In genomic region chr17:78653382-78653781, GRCh38 we compare ENCODE assay signal across 20 cellular contexts.
DNase-seq lines count a peak whose midpoint lies in the region; ATAC-seq and TF ChIP-seq lines count a peak whose summit lies in the region.
"Had no signal": no experiment of that assay in that cellular context is flagged by ENCODE, and none has a peak within 500 bp of the region (broad histone marks: within the 10 kb centered on the region; RNA-seq: fewer than 3 reads in every experiment).

No MANE protein-coding gene starts in this region.

- intact Hi-C loops in mammary epithelial cell (cut with micrococcal nuclease), result no loop called here

- no peak overlapping the region for H3K9ac ChIP-seq in mammary epithelial cell (ENCODE audit: insufficient read depth, low read length)

- CTCF ChIA-PET in mammary epithelial cell (lab: Charles Lee; ENCODE audit: low non-redundant PET), result no interaction called here

- 74% methylated on average over 5 of the region's 5 CpGs for WGBS in mammary epithelial cell (ENCODE audit: low coverage, missing lambda C conversion rate)

- no peak for ATAC-seq in HG02678 (IDR thresholded peaks at IDR 0.05; ENCODE audit: unreplicated experiment)
- ATAC-seq: foreskin keratinocyte; GM23338; left ventricle myocardium superior; stimulated activated effector memory CD8-positive, alpha-beta T cell treated with anti-CD3 and anti-CD28 coated beads, Interleukin-12 subunit alpha, Interleukin-12 subunit beta, amount 100 ng/mL, for 72 hours had no signal

- no peaks in the 10 kb centered on the region for H3K79me2 ChIP-seq in mammary epithelial cell (ENCODE audit: insufficient read depth, low read length)

- no TSS peak for BruUV-seq in mammary epithelial cell (replicated peaks; lab: Mats Ljungman, UMichigan)

- H3K27me3 ChIP-seq in mammary epithelial cell (ENCODE audit: insufficient read depth, low read length), result no peaks in the 10 kb centered on the region
- H3K27me3 ChIP-seq: foreskin keratinocyte, ovary had no signal

- H3K9me3 ChIP-seq in mammary epithelial cell (replicated peaks; ENCODE audit: insufficient read depth, low read length), result no peaks in the 10 kb centered on the region
- H3K9me3 ChIP-seq: ovary, SJSA1 had no signal

- no peak overlapping the region for H2AFZ ChIP-seq in mammary epithelial cell (ENCODE audit: low read depth, low read length)
- H2AFZ ChIP-seq: GM23338 had no signal

- TF ChIP-seq CTCF in mammary epithelial cell (conservative IDR thresholded peaks at IDR 0.05 in 1 of 2, IDR thresholded peaks at IDR 0.05 in 1 of 2; ENCODE audit: extremely low read depth in 1 of 2, insufficient read depth in 1 of 2, low read depth in 1 of 2, low read length in 2 of 2), result no peak

- DNase-seq in A172 (ENCODE audit: low spot score), result peak; percentile 52
- peak; percentile 32 for DNase-seq in HT1080 (ENCODE audit: low read depth)
- peak; percentile 20 for DNase-seq in mammary epithelial cell
- DNase-seq in iris pigment epithelial cell (ENCODE audit: low read depth), result peak; percentile 83
- DNase-seq in activated CD8-positive, alpha-beta memory T cell treated with anti-CD3 and anti-CD28 coated beads, Interleukin-2, amount 50 U/mL, for 48 hours, result no peak
- no peak for DNase-seq in DMS153 (lab: John Stamatoyannopoulos, UW)
- DNase-seq in stimulated activated naive CD4-positive, alpha-beta T cell treated with Interleukin-2 at 50 U/mL for 16 hours (lab: John Stamatoyannopoulos, UW), result no peak
- DNase-seq: activated naive CD4-positive, alpha-beta T cell treated with Interleukin-2 at 50 U/mL for 16 hours; CD4-positive, alpha-beta T cell; effector memory CD4-positive, alpha-beta T cell; foreskin keratinocyte; left ventricle myocardium superior; NCI-H1417; NCI-H2227 treated with DMSO at 0.1 percent for 48 hours; ovary; T1000 had no signal

- H4K20me1 ChIP-seq in mammary epithelial cell (ENCODE audit: insufficient read depth, low read length), result no peaks in the 10 kb centered on the region

- no peaks in the 10 kb centered on the region for H3K4me1 ChIP-seq in mammary epithelial cell (ENCODE audit: insufficient read depth, low read length)
- H3K4me1 ChIP-seq: foreskin keratinocyte, SJSA1 had no signal

- H3K36me3 ChIP-seq in mammary epithelial cell (ENCODE audit: insufficient read depth, low read length), result no peaks in the 10 kb centered on the region
- H3K36me3 ChIP-seq: ovary, SJSA1 had no signal

- no peak overlapping the region for H3K4me3 ChIP-seq in mammary epithelial cell (replicated peaks in 1 of 3; ENCODE audit: insufficient read depth in 1 of 3, low read depth in 2 of 3, low read length in 3 of 3)
- H3K4me3 ChIP-seq: GM23338, ovary, SJSA1 had no signal

- no peak overlapping the region for H3K27ac ChIP-seq in mammary epithelial cell (ENCODE audit: insufficient read depth, low read depth, low read length)
- H3K27ac ChIP-seq: foreskin keratinocyte, ovary, SJSA1 had no signal

- H3K4me2 ChIP-seq in mammary epithelial cell (ENCODE audit: insufficient read depth, low read depth, low read length), result no peak overlapping the region
- H3K4me2 ChIP-seq: GM23338 had no signal

- dilution Hi-C loops in mammary epithelial cell (cut with HindIII; ENCODE audit: low sequenced_read_pairs), result no loop called here

- in situ Hi-C loops in mammary epithelial cell (cut with MboI; ENCODE audit: low sequenced_read_pairs in 2 of 2), result no loop called here

Comparison
In these comparisons a context has a peak if more than half of its experiments do, and no peak if none do; other contexts are left out.
1. DNase-seq: peak in A172 (single experiment), HT1080 (single experiment), mammary epithelial cell (single experiment) and iris pigment epithelial cell (single experiment); none in activated CD8-positive, alpha-beta memory T cell treated with anti-CD3 and anti-CD28 coated beads, Interleukin-2, amount 50 U/mL, for 48 hours (single experiment), DMS153 (single experiment) and stimulated activated naive CD4-positive, alpha-beta T cell treated with Interleukin-2 at 50 U/mL for 16 hours (single experiment).